1 cellular context compared by ENCODE assay signal in the genomic region with DNA sequence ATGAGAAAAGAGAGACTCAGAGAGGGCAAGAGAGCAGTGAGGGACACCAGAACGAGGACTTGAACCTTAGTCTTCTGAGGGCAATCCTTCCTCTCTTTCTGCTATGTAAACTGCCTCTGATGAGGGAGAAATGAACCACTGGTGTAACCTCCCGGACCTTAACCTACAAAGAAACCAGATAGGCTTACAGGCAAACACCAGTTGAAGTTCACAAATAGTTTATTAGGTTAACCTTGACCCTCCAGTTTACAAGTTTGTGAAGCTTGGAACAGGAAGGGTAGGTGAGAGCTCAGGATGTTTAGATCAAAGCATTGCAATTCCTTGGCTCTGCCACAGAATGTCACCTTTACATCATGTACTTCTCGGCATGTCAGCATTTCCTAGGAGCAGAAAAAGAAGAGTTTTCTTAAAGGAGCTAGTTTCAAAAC.
TF ChIP-seq lines count a peak whose summit lies in the region.

No MANE protein-coding gene starts in this region.

TF ChIP-seq in HepG2, 621 proteins besides CTCF, POLR2A, EP300 and RAD21 (continued from another document and continues in another):
- TF ChIP-seq, protein P1, sequence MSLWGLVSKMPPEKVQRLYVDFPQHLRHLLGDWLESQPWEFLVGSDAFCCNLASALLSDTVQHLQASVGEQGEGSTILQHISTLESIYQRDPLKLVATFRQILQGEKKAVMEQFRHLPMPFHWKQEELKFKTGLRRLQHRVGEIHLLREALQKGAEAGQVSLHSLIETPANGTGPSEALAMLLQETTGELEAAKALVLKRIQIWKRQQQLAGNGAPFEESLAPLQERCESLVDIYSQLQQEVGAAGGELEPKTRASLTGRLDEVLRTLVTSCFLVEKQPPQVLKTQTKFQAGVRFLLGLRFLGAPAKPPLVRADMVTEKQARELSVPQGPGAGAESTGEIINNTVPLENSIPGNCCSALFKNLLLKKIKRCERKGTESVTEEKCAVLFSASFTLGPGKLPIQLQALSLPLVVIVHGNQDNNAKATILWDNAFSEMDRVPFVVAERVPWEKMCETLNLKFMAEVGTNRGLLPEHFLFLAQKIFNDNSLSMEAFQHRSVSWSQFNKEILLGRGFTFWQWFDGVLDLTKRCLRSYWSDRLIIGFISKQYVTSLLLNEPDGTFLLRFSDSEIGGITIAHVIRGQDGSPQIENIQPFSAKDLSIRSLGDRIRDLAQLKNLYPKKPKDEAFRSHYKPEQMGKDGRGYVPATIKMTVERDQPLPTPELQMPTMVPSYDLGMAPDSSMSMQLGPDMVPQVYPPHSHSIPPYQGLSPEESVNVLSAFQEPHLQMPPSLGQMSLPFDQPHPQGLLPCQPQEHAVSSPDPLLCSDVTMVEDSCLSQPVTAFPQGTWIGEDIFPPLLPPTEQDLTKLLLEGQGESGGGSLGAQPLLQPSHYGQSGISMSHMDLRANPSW (CRISPR knock-in tag; IDR thresholded peaks at IDR 0.05; ENCODE audit: borderline replicate concordance), result no peak
- TF ChIP-seq, protein P2, sequence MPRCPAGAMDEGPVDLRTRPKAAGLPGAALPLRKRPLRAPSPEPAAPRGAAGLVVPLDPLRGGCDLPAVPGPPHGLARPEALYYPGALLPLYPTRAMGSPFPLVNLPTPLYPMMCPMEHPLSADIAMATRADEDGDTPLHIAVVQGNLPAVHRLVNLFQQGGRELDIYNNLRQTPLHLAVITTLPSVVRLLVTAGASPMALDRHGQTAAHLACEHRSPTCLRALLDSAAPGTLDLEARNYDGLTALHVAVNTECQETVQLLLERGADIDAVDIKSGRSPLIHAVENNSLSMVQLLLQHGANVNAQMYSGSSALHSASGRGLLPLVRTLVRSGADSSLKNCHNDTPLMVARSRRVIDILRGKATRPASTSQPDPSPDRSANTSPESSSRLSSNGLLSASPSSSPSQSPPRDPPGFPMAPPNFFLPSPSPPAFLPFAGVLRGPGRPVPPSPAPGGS (CRISPR knock-in tag; IDR thresholded peaks at IDR 0.05), result peak; percentile 32; the same call in 1 of the 2 replicates
- TF ChIP-seq MTA1 (CRISPR knock-in tag; IDR thresholded peaks at IDR 0.05; ENCODE audit: borderline replicate concordance), result no peak
- TF ChIP-seq IKZF4 (CRISPR knock-in tag; IDR thresholded peaks at IDR 0.05; ENCODE audit: borderline replicate concordance, low read depth, not compliant biosample characterization), result no peak
- TF ChIP-seq, protein P3, sequence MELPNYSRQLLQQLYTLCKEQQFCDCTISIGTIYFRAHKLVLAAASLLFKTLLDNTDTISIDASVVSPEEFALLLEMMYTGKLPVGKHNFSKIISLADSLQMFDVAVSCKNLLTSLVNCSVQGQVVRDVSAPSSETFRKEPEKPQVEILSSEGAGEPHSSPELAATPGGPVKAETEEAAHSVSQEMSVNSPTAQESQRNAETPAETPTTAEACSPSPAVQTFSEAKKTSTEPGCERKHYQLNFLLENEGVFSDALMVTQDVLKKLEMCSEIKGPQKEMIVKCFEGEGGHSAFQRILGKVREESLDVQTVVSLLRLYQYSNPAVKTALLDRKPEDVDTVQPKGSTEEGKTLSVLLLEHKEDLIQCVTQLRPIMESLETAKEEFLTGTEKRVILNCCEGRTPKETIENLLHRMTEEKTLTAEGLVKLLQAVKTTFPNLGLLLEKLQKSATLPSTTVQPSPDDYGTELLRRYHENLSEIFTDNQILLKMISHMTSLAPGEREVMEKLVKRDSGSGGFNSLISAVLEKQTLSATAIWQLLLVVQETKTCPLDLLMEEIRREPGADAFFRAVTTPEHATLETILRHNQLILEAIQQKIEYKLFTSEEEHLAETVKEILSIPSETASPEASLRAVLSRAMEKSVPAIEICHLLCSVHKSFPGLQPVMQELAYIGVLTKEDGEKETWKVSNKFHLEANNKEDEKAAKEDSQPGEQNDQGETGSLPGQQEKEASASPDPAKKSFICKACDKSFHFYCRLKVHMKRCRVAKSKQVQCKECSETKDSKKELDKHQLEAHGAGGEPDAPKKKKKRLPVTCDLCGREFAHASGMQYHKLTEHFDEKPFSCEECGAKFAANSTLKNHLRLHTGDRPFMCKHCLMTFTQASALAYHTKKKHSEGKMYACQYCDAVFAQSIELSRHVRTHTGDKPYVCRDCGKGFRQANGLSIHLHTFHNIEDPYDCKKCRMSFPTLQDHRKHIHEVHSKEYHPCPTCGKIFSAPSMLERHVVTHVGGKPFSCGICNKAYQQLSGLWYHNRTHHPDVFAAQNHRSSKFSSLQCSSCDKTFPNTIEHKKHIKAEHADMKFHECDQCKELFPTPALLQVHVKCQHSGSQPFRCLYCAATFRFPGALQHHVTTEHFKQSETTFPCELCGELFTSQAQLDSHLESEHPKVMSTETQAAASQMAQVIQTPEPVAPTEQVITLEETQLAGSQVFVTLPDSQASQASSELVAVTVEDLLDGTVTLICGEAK (IDR thresholded peaks at IDR 0.05), result no peak
- TF ChIP-seq, protein P3 (CRISPR knock-in tag; IDR thresholded peaks at IDR 0.05), result no peak; the same call in 1 of the 2 replicates
- no peak for TF ChIP-seq HDAC6 (IDR thresholded peaks at IDR 0.05; ENCODE audit: low read depth, low read length)
- no peak; the same call in 1 of the 2 replicates for TF ChIP-seq SRY (CRISPR knock-in tag; IDR thresholded peaks at IDR 0.05)
- TF ChIP-seq ZBTB8A (CRISPR knock-in tag; IDR thresholded peaks at IDR 0.05; ENCODE audit: borderline replicate concordance, low read depth), result no peak
- TF ChIP-seq RXRA (CRISPR knock-in tag; IDR thresholded peaks at IDR 0.05), result peak; percentile 37; the same call in 1 of the 2 replicates
- TF ChIP-seq, protein P4, sequence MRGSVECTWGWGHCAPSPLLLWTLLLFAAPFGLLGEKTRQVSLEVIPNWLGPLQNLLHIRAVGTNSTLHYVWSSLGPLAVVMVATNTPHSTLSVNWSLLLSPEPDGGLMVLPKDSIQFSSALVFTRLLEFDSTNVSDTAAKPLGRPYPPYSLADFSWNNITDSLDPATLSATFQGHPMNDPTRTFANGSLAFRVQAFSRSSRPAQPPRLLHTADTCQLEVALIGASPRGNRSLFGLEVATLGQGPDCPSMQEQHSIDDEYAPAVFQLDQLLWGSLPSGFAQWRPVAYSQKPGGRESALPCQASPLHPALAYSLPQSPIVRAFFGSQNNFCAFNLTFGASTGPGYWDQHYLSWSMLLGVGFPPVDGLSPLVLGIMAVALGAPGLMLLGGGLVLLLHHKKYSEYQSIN (CRISPR knock-in tag; IDR thresholded peaks at IDR 0.05; ENCODE audit: borderline replicate concordance), result no peak
- no peak for TF ChIP-seq SRSF4 (IDR thresholded peaks at IDR 0.05; ENCODE audit: low read depth, low read length, poor library complexity, severe bottlenecking)
- no peak for TF ChIP-seq ZNF468 (CRISPR knock-in tag; IDR thresholded peaks at IDR 0.05)
- no peak for TF ChIP-seq SMARCC2 (IDR thresholded peaks at IDR 0.05)
- no peak for TF ChIP-seq ZNF282 (IDR thresholded peaks at IDR 0.05; ENCODE audit: partially characterized antibody)
- TF ChIP-seq, protein P5, sequence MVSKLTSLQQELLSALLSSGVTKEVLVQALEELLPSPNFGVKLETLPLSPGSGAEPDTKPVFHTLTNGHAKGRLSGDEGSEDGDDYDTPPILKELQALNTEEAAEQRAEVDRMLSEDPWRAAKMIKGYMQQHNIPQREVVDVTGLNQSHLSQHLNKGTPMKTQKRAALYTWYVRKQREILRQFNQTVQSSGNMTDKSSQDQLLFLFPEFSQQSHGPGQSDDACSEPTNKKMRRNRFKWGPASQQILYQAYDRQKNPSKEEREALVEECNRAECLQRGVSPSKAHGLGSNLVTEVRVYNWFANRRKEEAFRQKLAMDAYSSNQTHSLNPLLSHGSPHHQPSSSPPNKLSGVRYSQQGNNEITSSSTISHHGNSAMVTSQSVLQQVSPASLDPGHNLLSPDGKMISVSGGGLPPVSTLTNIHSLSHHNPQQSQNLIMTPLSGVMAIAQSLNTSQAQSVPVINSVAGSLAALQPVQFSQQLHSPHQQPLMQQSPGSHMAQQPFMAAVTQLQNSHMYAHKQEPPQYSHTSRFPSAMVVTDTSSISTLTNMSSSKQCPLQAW (CRISPR knock-in tag; IDR thresholded peaks at IDR 0.05), result peak; percentile 50; the same call in 1 of the 2 replicates
- TF ChIP-seq ZFP36L1 (CRISPR knock-in tag; IDR thresholded peaks at IDR 0.05), result no peak
- TF ChIP-seq, protein P6, sequence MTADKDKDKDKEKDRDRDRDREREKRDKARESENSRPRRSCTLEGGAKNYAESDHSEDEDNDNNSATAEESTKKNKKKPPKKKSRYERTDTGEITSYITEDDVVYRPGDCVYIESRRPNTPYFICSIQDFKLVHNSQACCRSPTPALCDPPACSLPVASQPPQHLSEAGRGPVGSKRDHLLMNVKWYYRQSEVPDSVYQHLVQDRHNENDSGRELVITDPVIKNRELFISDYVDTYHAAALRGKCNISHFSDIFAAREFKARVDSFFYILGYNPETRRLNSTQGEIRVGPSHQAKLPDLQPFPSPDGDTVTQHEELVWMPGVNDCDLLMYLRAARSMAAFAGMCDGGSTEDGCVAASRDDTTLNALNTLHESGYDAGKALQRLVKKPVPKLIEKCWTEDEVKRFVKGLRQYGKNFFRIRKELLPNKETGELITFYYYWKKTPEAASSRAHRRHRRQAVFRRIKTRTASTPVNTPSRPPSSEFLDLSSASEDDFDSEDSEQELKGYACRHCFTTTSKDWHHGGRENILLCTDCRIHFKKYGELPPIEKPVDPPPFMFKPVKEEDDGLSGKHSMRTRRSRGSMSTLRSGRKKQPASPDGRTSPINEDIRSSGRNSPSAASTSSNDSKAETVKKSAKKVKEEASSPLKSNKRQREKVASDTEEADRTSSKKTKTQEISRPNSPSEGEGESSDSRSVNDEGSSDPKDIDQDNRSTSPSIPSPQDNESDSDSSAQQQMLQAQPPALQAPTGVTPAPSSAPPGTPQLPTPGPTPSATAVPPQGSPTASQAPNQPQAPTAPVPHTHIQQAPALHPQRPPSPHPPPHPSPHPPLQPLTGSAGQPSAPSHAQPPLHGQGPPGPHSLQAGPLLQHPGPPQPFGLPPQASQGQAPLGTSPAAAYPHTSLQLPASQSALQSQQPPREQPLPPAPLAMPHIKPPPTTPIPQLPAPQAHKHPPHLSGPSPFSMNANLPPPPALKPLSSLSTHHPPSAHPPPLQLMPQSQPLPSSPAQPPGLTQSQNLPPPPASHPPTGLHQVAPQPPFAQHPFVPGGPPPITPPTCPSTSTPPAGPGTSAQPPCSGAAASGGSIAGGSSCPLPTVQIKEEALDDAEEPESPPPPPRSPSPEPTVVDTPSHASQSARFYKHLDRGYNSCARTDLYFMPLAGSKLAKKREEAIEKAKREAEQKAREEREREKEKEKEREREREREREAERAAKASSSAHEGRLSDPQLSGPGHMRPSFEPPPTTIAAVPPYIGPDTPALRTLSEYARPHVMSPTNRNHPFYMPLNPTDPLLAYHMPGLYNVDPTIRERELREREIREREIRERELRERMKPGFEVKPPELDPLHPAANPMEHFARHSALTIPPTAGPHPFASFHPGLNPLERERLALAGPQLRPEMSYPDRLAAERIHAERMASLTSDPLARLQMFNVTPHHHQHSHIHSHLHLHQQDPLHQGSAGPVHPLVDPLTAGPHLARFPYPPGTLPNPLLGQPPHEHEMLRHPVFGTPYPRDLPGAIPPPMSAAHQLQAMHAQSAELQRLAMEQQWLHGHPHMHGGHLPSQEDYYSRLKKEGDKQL (CRISPR knock-in tag; IDR thresholded peaks at IDR 0.05; ENCODE audit: low read depth), result peak; percentile 34; the same call in 1 of the 2 replicates
- no peak for TF ChIP-seq IKZF1 (IDR thresholded peaks at IDR 0.05)
- TF ChIP-seq, protein P7, sequence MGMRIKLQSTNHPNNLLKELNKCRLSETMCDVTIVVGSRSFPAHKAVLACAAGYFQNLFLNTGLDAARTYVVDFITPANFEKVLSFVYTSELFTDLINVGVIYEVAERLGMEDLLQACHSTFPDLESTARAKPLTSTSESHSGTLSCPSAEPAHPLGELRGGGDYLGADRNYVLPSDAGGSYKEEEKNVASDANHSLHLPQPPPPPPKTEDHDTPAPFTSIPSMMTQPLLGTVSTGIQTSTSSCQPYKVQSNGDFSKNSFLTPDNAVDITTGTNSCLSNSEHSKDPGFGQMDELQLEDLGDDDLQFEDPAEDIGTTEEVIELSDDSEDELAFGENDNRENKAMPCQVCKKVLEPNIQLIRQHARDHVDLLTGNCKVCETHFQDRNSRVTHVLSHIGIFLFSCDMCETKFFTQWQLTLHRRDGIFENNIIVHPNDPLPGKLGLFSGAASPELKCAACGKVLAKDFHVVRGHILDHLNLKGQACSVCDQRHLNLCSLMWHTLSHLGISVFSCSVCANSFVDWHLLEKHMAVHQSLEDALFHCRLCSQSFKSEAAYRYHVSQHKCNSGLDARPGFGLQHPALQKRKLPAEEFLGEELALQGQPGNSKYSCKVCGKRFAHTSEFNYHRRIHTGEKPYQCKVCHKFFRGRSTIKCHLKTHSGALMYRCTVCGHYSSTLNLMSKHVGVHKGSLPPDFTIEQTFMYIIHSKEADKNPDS (CRISPR knock-in tag; IDR thresholded peaks at IDR 0.05), result no peak
- no peak for TF ChIP-seq GABPA (IDR thresholded peaks at IDR 0.05; ENCODE audit: low read depth, low read length)
- TF ChIP-seq GABPA (CRISPR knock-in tag; IDR thresholded peaks at IDR 0.05; ENCODE audit: low read depth), result peak; percentile 63; the same call in 1 of the 2 replicates
- TF ChIP-seq ZNF207 (IDR thresholded peaks at IDR 0.05; ENCODE audit: borderline replicate concordance), result no peak
- TF ChIP-seq ASH2L (IDR thresholded peaks at IDR 0.05; ENCODE audit: insufficient read length, low read depth, low read length), result no peak
- no peak for TF ChIP-seq MED13 (CRISPR knock-in tag; IDR thresholded peaks at IDR 0.05)
- TF ChIP-seq IRX3 (CRISPR knock-in tag; IDR thresholded peaks at IDR 0.05; ENCODE audit: borderline replicate concordance, low read depth), result no peak
- TF ChIP-seq HOXA9 (CRISPR knock-in tag; IDR thresholded peaks at IDR 0.05; ENCODE audit: borderline replicate concordance), result no peak
